Comparison of ENCODE assay signal across 21 cellular contexts in genomic region chr1:171061425-171062143, GRCh38. TPM values are rescaled to one million over a fixed set of nuclear protein-coding genes. Genes with fewer than 3 reads are reported as not detected.
"Had no signal": no experiment of that assay in that cellular context is flagged by ENCODE, and none has a peak within 500 bp of the region (broad histone marks: within the 10 kb centered on the region; RNA-seq: fewer than 3 reads in every experiment).

No MANE protein-coding gene starts in this region.

- H3K27me3 ChIP-seq: colonic mucosa, heart right ventricle, neutrophil, right atrium auricular region, suprapubic skin, thyroid gland had no signal

- H3K27ac ChIP-seq: colonic mucosa, heart right ventricle, neutrophil, right atrium auricular region, suprapubic skin, thyroid gland had no signal

- H3K36me3 Mint-ChIP-seq: naive thymus-derived CD8-positive, alpha-beta T cell; type B pancreatic cell had no signal

- H3K4me1 Mint-ChIP-seq: naive thymus-derived CD8-positive, alpha-beta T cell had no signal

- H3K36me3 ChIP-seq: colonic mucosa, heart right ventricle, neutrophil, right atrium auricular region, suprapubic skin, thyroid gland had no signal

- H3K4me1 ChIP-seq: colonic mucosa, heart right ventricle, right atrium auricular region, suprapubic skin, thyroid gland had no signal

- H3K27ac Mint-ChIP-seq: naive thymus-derived CD8-positive, alpha-beta T cell; type B pancreatic cell had no signal

- H3K4me3 ChIP-seq: colonic mucosa, heart right ventricle, mucosa of descending colon, right atrium auricular region, smooth muscle cell, suprapubic skin, thyroid gland had no signal

- DNase-seq: cerebellar nuclear complex; colonic mucosa; dermis blood vessel endothelial cell; heart right ventricle; hypothalamus; islet precursor cell; mammary epithelial cell; mucosa of descending colon; naive thymus-derived CD8-positive, alpha-beta T cell; stimulated activated CD4-positive, alpha-beta T cell treated with anti-CD3 and anti-CD28 coated beads, Interleukin-2, amount 100 ng/mL, for 48 hours; stimulated activated naive CD4-positive, alpha-beta T cell treated with Interleukin-2 at 50 U/mL for 16 hours; thyroid gland had no signal

- H3K4me3 Mint-ChIP-seq: naive thymus-derived CD8-positive, alpha-beta T cell; type B pancreatic cell had no signal

- H3K9me3 Mint-ChIP-seq: type B pancreatic cell had no signal

- ATAC-seq: heart right ventricle; left lobe of liver; mucosa of descending colon; naive thymus-derived CD8-positive, alpha-beta T cell had no signal

- H3K9me3 ChIP-seq: colonic mucosa, mucosa of descending colon, neutrophil, suprapubic skin, thyroid gland had no signal

RNA-seq across cellular contexts. Expression of gene FMO3, which starts 29.1 kb away (rescaled TPM):
- total RNA-seq: dermis blood vessel endothelial cell; frontal cortex; glomerular endothelial cell; mammary epithelial cell; naive thymus-derived CD8-positive, alpha-beta T cell; smooth muscle cell had no signal
- polyA plus RNA-seq: mammary epithelial cell; naive thymus-derived CD8-positive, alpha-beta T cell; neural cell; smooth muscle cell had no signal
